ENCODE assay signal across 1 cellular context in genomic region chr10:103193820-103194529, GRCh38.
TF ChIP-seq lines count a peak whose summit lies in the region.

No MANE protein-coding gene starts in this region.

TF ChIP-seq in GM23338, 12 proteins besides CTCF, POLR2A, EP300 and RAD21 (continued from another document):
- TF ChIP-seq ETS1 (IDR thresholded peaks at IDR 0.05), result no peak
- no peak for TF ChIP-seq ZNF114 (CRISPR knock-in tag; IDR thresholded peaks at IDR 0.05)
- no peak for TF ChIP-seq ZNF331 (CRISPR knock-in tag; IDR thresholded peaks at IDR 0.05; ENCODE audit: low read depth)
- no peak for TF ChIP-seq ZNF462 (CRISPR knock-in tag; IDR thresholded peaks at IDR 0.05)
TF ChIP-seq in GM23338: peak in this region for 0.
